ENCODE assay signal across 19 cellular contexts in the genomic region with DNA sequence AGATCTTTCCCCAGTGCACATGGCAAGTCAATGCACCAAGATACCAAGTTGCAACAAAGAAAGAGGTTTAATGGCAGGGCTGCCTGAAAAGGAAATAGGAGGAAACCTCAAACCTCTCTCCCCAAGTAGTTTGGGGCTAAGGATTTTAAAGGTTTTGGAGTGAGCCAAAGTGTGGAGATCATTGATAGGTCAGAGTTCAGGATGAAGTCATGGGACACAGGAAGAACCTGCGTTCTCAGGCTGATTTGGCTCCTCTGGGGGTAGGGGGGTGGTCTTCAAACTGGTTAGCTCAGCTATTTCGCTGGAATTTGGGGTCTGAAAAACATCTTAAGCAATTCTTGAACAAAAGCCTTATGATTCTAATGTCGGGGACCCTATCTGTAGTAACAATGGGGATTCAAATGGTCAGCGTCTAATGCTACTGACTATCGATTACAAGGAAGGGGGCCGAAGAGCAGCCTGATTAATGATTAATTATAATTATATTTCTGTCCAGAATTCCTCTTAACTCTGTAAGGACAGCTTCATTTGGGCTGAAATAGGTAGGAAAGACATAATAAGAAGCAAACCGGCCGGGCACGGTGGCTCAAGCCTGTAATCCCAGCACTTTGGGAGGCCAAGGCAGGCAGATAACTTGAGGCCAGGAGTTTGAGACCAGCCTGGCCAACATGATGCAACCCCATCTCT. TPM values are rescaled to one million over a fixed set of nuclear protein-coding genes. Genes with fewer than 3 reads are reported as not detected.
DNase-seq lines count a peak whose midpoint lies in the region; ATAC-seq, FAIRE-seq and TF ChIP-seq lines count a peak whose summit lies in the region.
"Had no signal": no experiment of that assay in that cellular context is flagged by ENCODE, and none has a peak within 500 bp of the region (broad histone marks: within the 10 kb centered on the region; RNA-seq: fewer than 3 reads in every experiment).

No MANE protein-coding gene starts in this region.

- TF ChIP-seq POLR2A in H1 (IDR thresholded peaks at IDR 0.05; ENCODE audit: control extremely low read depth in 1 of 2, low read depth in 2 of 2, low read length in 2 of 2) = no peak

- H2BK12ac ChIP-seq in H9 (ENCODE audit: insufficient read length, low read depth, low read length) = no peak overlapping the region
- H2BK12ac ChIP-seq in H1 (ENCODE audit: low read depth, low read length) = no peak overlapping the region

- H2AK5ac ChIP-seq in H9 (ENCODE audit: insufficient read length, low read length) (no peak overlapping the region), H1 (ENCODE audit: low read depth, low read length) (no peak overlapping the region)

- H4K8ac ChIP-seq in H9 (replicated peaks; ENCODE audit: insufficient read length, low read depth, low read length) (no peak overlapping the region), H1 (ENCODE audit: extremely low read depth, insufficient read depth, low read length) (no peak overlapping the region)

- no peak for TF ChIP-seq CTCF in H9 (conservative IDR thresholded peaks at IDR 0.05)
- no peak for TF ChIP-seq CTCF in H1 (IDR thresholded peaks at IDR 0.05; ENCODE audit: control extremely low read depth in 1 of 3, insufficient read depth in 1 of 3, low read depth in 1 of 3, low read length in 3 of 3)
- no peak for TF ChIP-seq CTCF in neural progenitor cell (IDR thresholded peaks at IDR 0.05)

- DNase-seq in H9 = no peak
- no peak for DNase-seq in H1 (ENCODE audit: low read depth in 1 of 2, low spot score in 2 of 2)
- no peak for DNase-seq in neural progenitor cell (ENCODE audit: low spot score)
- no peak for DNase-seq in NCI-H2196 (lab: John Stamatoyannopoulos, UW; ENCODE audit: unreplicated experiment)
- no peak for DNase-seq in stimulated activated CD8-positive, alpha-beta memory T cell treated with anti-CD3 and anti-CD28 coated beads, Interleukin-4, amount 100 ng/mL, for 48 hours
- no peak for DNase-seq in NCI-H2171 treated with DMSO at 0.1 percent for 48 hours (lab: John Stamatoyannopoulos, UW)
- DNase-seq: Caco-2; CD4-positive, alpha-beta T cell; HFFc6 had no signal

- H3K4me3 ChIP-seq in BLaER1 treated with 17β-estradiol and CSF1 and Interleukin-3, amounts not matched to agents 10 nM and 100 nM = no peak overlapping the region
- H3K4me3 ChIP-seq in H1 (ENCODE audit: extremely low read depth in 1 of 4, insufficient read depth in 2 of 4, low read depth in 3 of 4, low read length in 4 of 4) (no peak overlapping the region), neural progenitor cell (no peak overlapping the region)

- H3K27me3 ChIP-seq in BLaER1 treated with 17β-estradiol and CSF1 and Interleukin-3, amounts not matched to agents 10 nM and 100 nM = 0 out of 22 replicates have a peak, but pooled peaks cover 0 to 3% (median 0%) of the 10 kb centered on the region in 11 experiments
- H3K27me3 ChIP-seq in H9 (ENCODE audit: insufficient read depth, low read length) = no peaks in the 10 kb centered on the region
- H3K27me3 ChIP-seq in H1 (replicated peaks in 1 of 4; ENCODE audit: control insufficient read depth in 3 of 4, extremely low read depth in 1 of 4, insufficient read depth in 3 of 4, low read length in 3 of 4) = no peaks in the 10 kb centered on the region
- H3K27me3 ChIP-seq in neural progenitor cell = no peaks in the 10 kb centered on the region

- H2BK20ac ChIP-seq in H9 (ENCODE audit: low read depth, low read length, poor library complexity, severe bottlenecking) = no peak overlapping the region
- no peak overlapping the region for H2BK20ac ChIP-seq in H1 (ENCODE audit: low read length)

- H3K27ac ChIP-seq in BLaER1 treated with 17β-estradiol and CSF1 and Interleukin-3, amounts not matched to agents 10 nM and 100 nM = 0 out of 22 replicates have a peak overlapping the region, but pooled peaks of 1 of the 11 experiments have one; percentile 1
- H3K27ac ChIP-seq in H9 (ENCODE audit: insufficient read length, low read depth, low read length) = no peak overlapping the region
- H3K27ac ChIP-seq in H1 (ENCODE audit: low read depth, low read length) = no peak overlapping the region
- H3K27ac ChIP-seq in neural progenitor cell = no peak overlapping the region
- H3K27ac ChIP-seq: C4-2B had no signal

- H3K9me3 ChIP-seq in BLaER1 treated with 17β-estradiol and CSF1 and Interleukin-3, amounts not matched to agents 10 nM and 100 nM (replicated peaks in 1 of 11) = no peaks in the 10 kb centered on the region
- H3K9me3 ChIP-seq in H9 (ENCODE audit: control insufficient read depth, low read depth, low read length) (no peaks in the 10 kb centered on the region), H1 (ENCODE audit: insufficient read depth in 2 of 2, low read depth in 1 of 2, low read length in 1 of 2) (no peaks in the 10 kb centered on the region), neural progenitor cell (ENCODE audit: low read depth) (no peaks in the 10 kb centered on the region)
- H3K9me3 ChIP-seq: Caco-2 had no signal

- H3K56ac ChIP-seq in H9 (ENCODE audit: insufficient read length, low read depth, low read length) (no peak overlapping the region), H1 (replicated peaks; ENCODE audit: insufficient read length, low read depth, low read length) (no peak overlapping the region)

- no peaks in the 10 kb centered on the region for H3F3A ChIP-seq in neural progenitor cell (ENCODE audit: low read depth)

- H4K5ac ChIP-seq in H9 (ENCODE audit: insufficient read length, low read depth, low read length) (no peak overlapping the region), H1 (ENCODE audit: insufficient read length, low read depth, low read length) (no peak overlapping the region)

- no peak for TF ChIP-seq RAD21 in H1 (IDR thresholded peaks at IDR 0.05 in 1 of 2, conservative IDR thresholded peaks at IDR 0.05 in 1 of 2; ENCODE audit: low read depth in 2 of 2, low read length in 2 of 2)

- H3K4me2 ChIP-seq in BLaER1 treated with 17β-estradiol and CSF1 and Interleukin-3, amounts not matched to agents 10 nM and 100 nM = peak overlapping the region; percentile 10 to 58 (median 46); a peak in 15 of 22 replicates
- H3K4me2 ChIP-seq in H9 (ENCODE audit: insufficient read depth, insufficient read length, low read length) (no peak overlapping the region), H1 (ENCODE audit: insufficient read depth in 1 of 2, low read depth in 2 of 2, low read length in 2 of 2) (no peak overlapping the region), neural progenitor cell (no peak overlapping the region)

- H2BK5ac ChIP-seq in H9 (ENCODE audit: insufficient read length, low read length) (no peak overlapping the region), H1 (ENCODE audit: low read depth, low read length) (no peak overlapping the region)

- POLR2A ChIA-PET in H1 (lab: Charles Lee; ENCODE audit: partially characterized antibody) = no interaction called here

- H3K4me1 Mint-ChIP-seq in H9 = no peaks in the 10 kb centered on the region
- H3K4me1 Mint-ChIP-seq in neural progenitor cell = peaks cover 10% of the 10 kb centered on the region

- no peak overlapping the region for H3K9ac ChIP-seq in BLaER1 treated with 17β-estradiol and CSF1 and Interleukin-3, amounts not matched to agents 10 nM and 100 nM
- H3K9ac ChIP-seq in H9 (ENCODE audit: extremely low read depth, insufficient read length, low read length) = no peak overlapping the region
- H3K9ac ChIP-seq in H1 (replicated peaks in 1 of 4; ENCODE audit: extremely low read depth in 1 of 4, low read depth in 3 of 4, low read length in 3 of 4) = no peak overlapping the region
- no peak overlapping the region for H3K9ac ChIP-seq in neural progenitor cell

- ATAC-seq in HG02678 (IDR thresholded peaks at IDR 0.05; ENCODE audit: unreplicated experiment) = no peak
- ATAC-seq: HCT116 had no signal

- H4K91ac ChIP-seq in H9 (ENCODE audit: insufficient read length, low read depth, low read length) (no peak overlapping the region), H1 (replicated peaks; ENCODE audit: insufficient read length, low read length) (no peak overlapping the region)

- H2BK15ac ChIP-seq in H9 (ENCODE audit: low read depth, low read length) (no peak overlapping the region), H1 (ENCODE audit: low read length) (no peak overlapping the region)

- H3K23ac ChIP-seq in H9 (ENCODE audit: insufficient read length, low read depth, low read length) (no peak overlapping the region), H1 (ENCODE audit: insufficient read length) (no peak overlapping the region)

- H3K18ac ChIP-seq in H9 (ENCODE audit: insufficient read length, low read depth, low read length) (no peak overlapping the region), H1 (ENCODE audit: extremely low read depth, low read length) (no peak overlapping the region)

- no peaks in the 10 kb centered on the region for H4K20me1 ChIP-seq in BLaER1 treated with 17β-estradiol and CSF1 and Interleukin-3, amounts not matched to agents 10 nM and 100 nM
- H4K20me1 ChIP-seq in H9 (ENCODE audit: control insufficient read depth, insufficient read depth, insufficient read length) (no peaks in the 10 kb centered on the region), H1 (replicated peaks in 1 of 2; ENCODE audit: control insufficient read depth in 1 of 2, insufficient read depth in 2 of 2, low read length in 2 of 2) (no peaks in the 10 kb centered on the region), neural progenitor cell (ENCODE audit: low read depth) (no peaks in the 10 kb centered on the region)

- TF ChIP-seq EP300 in H1 (IDR thresholded peaks at IDR 0.05; ENCODE audit: borderline replicate concordance in 1 of 2, low read depth in 2 of 2, low read length in 2 of 2) = no peak

- H3K27me3 Mint-ChIP-seq in H9 (ENCODE audit: low read depth) = no peaks in the 10 kb centered on the region
- H3K27me3 Mint-ChIP-seq in neural progenitor cell (ENCODE audit: insufficient read depth, low read depth) = no peaks in the 10 kb centered on the region
- H3K27me3 Mint-ChIP-seq: CD4-positive, alpha-beta T cell had no signal

- peaks cover 0 to 2% (median 0%) of the 10 kb centered on the region in 3 experiments; a peak in 1 of 7 replicates for H3K36me3 Mint-ChIP-seq in H9 (ENCODE audit: insufficient read depth in 1 of 3, low read depth in 3 of 3)
- no peaks in the 10 kb centered on the region for H3K36me3 Mint-ChIP-seq in neural progenitor cell

- no peaks in the 10 kb centered on the region for H3K36me3 ChIP-seq in BLaER1 treated with 17β-estradiol and CSF1 and Interleukin-3, amounts not matched to agents 10 nM and 100 nM
- H3K36me3 ChIP-seq in H1 (ENCODE audit: control insufficient read depth in 2 of 4, insufficient read depth in 4 of 4, low read length in 3 of 4) = no peaks in the 10 kb centered on the region
- no peaks in the 10 kb centered on the region for H3K36me3 ChIP-seq in neural progenitor cell

- H3K9me3 Mint-ChIP-seq in H9 (no peaks in the 10 kb centered on the region; a peak in 1 of 5 replicates), neural progenitor cell (no peaks in the 10 kb centered on the region)
- H3K9me3 Mint-ChIP-seq: CD4-positive, alpha-beta T cell had no signal

- no CpG with 5 or more reads among the region's 9 CpGs for WGBS in H9 (ENCODE audit: extremely low coverage, insufficient read length, low lambda C conversion rate)
- 84% methylated on average over 9 of the region's 9 CpGs; no CpG with 5 or more reads in 1 of the 2 experiments for WGBS in H1 (ENCODE audit: extremely low coverage in 1 of 2, insufficient coverage in 1 of 2, insufficient read length in 1 of 2, insufficient replicate concordance in 2 of 2, low coverage in 1 of 2, low lambda C conversion rate in 2 of 2, missing lambda C conversion rate in 1 of 2), 2 experiments

- CTCF ChIA-PET in H1 (lab: Charles Lee; ENCODE audit: partially characterized antibody) = interaction anchor here (1.2 to 1.6 kb wide), 3 partner anchors 9 to 37 kb away, joined by 3 to 10 read pairs (median 8); no protein-coding TSS in a partner anchor

- H2BK120ac ChIP-seq in H9 (ENCODE audit: low read depth, low read length, poor library complexity, severe bottlenecking) (no peak overlapping the region), H1 (replicated peaks; ENCODE audit: low read depth, low read length) (no peak overlapping the region)

- H2AFZ ChIP-seq in H9 (ENCODE audit: low read length) = peak overlapping the region; percentile 6
- H2AFZ ChIP-seq in H1 (ENCODE audit: low read length) = peak overlapping the region; percentile 58
- peak overlapping the region; percentile 93 for H2AFZ ChIP-seq in neural progenitor cell (replicated peaks)

- H3K79me2 ChIP-seq in H9 (ENCODE audit: insufficient read depth, low read length) (no peaks in the 10 kb centered on the region), H1 (ENCODE audit: control insufficient read depth in 1 of 2, insufficient read depth in 2 of 2, low read length in 2 of 2) (no peaks in the 10 kb centered on the region), neural progenitor cell (ENCODE audit: low read depth) (no peaks in the 10 kb centered on the region)

- no peak for FAIRE-seq in H1 (lab: Jason Lieb, UNC)
- FAIRE-seq: D721Med, G401.6, GM12891, H54 had no signal

- H3K4me3 Mint-ChIP-seq in H9 (no peak overlapping the region), neural progenitor cell (no peak overlapping the region)
- H3K4me3 Mint-ChIP-seq: B cell; CD4-positive, alpha-beta T cell; HFFc6 had no signal

- no peaks in the 10 kb centered on the region for H3K79me1 ChIP-seq in H9 (ENCODE audit: insufficient read depth, low read depth, low read length, poor library complexity, severe bottlenecking)
- H3K79me1 ChIP-seq in H1 (ENCODE audit: low read depth, low read length) = no peaks in the 10 kb centered on the region

- peaks cover 55 to 73% (median 67%) of the 10 kb centered on the region in 10 experiments for H3K4me1 ChIP-seq in BLaER1 treated with 17β-estradiol and CSF1 and Interleukin-3, amounts not matched to agents 10 nM and 100 nM
- H3K4me1 ChIP-seq in H9 (ENCODE audit: insufficient read depth, low read length) (no peaks in the 10 kb centered on the region), H1 (replicated peaks in 1 of 4; ENCODE audit: control insufficient read depth in 3 of 4, insufficient read depth in 4 of 4, low read length in 3 of 4) (no peaks in the 10 kb centered on the region), neural progenitor cell (no peaks in the 10 kb centered on the region)
- H3K4me1 ChIP-seq: Caco-2 had no signal

- H3K14ac ChIP-seq in H9 (ENCODE audit: insufficient read depth, low read length) = no peak overlapping the region
- H3K14ac ChIP-seq in H1 (ENCODE audit: insufficient read length) = no peak overlapping the region

- no peak overlapping the region for H3K4ac ChIP-seq in H9 (ENCODE audit: low read depth, low read length)
- H3K4ac ChIP-seq in H1 (replicated peaks; ENCODE audit: insufficient read length, low read depth, low read length) = no peak overlapping the region

- H3K23me2 ChIP-seq in H9 (ENCODE audit: insufficient read length, low read depth, low read length, poor library complexity, severe bottlenecking) (no peaks in the 10 kb centered on the region), H1 (ENCODE audit: low read depth, low read length) (no peaks in the 10 kb centered on the region)

- H3K27ac Mint-ChIP-seq in H9 = no peak overlapping the region; a peak in 1 of 7 replicates
- no peak overlapping the region for H3K27ac Mint-ChIP-seq in neural progenitor cell
- H3K27ac Mint-ChIP-seq: B cell; CD4-positive, alpha-beta T cell; HFFc6 had no signal

- no peak overlapping the region for H3T11ph ChIP-seq in H9 (ENCODE audit: low read length)

RNA-seq across cellular contexts. Expression of a gene that starts 31.4 kb away (rescaled TPM):
- 0.22 TPM in 1 of 2 replicates, not detected in the other for total RNA-seq in H9 (2021)
- total RNA-seq in H1 (2021; fragmentation: NEBNext Ultra II Directional; extraction: Animal tissue kit (Norgen Biotek cat#: 25700)) = not detected in 2 replicates
- polyA plus RNA-seq in H1 (2011; rRNA removed) = not detected in 2 replicates
- polyA plus RNA-seq in H1 (2011; cell fraction: cytosol; rRNA removed) = not detected
- polyA plus RNA-seq in H1 (2011; cell fraction: nucleus; rRNA removed) = not detected
- 0.10 TPM in 1 of 4 replicates, not detected in the others for polyA plus RNA-seq in H1 (2012, experiment 1 of 2)
- polyA plus RNA-seq in H1 (2012, experiment 2 of 2) = not detected
- 0.08 TPM for polyA plus RNA-seq in H1 (2013, experiment 1 of 2)
- polyA plus RNA-seq in H1 (2013, experiment 2 of 2) = 0.07 TPM
- polyA minus RNA-seq in H1 (2011; rRNA and poly(A)+ RNA removed) = not detected in 2 replicates
- polyA minus RNA-seq in H1 (2011; cell fraction: cytosol; rRNA and poly(A)+ RNA removed) = not detected
- not detected for polyA minus RNA-seq in H1 (2011; cell fraction: nucleus; rRNA and poly(A)+ RNA removed)
- not detected in 2 replicates for total RNA-seq in neural progenitor cell (ENCODE audit: low replicate concordance)
- total RNA-seq: A172; Caco-2; CD4-positive, alpha-beta T cell; HFFc6 had no signal

RNA-seq across cellular contexts. Expression of a gene that starts 40.5 kb away (rescaled TPM):
- 0.18 TPM in 1 of 2 replicates, not detected in the other for total RNA-seq in H9 (2021)
- total RNA-seq in H1 (2021; fragmentation: NEBNext Ultra II Directional; extraction: Animal tissue kit (Norgen Biotek cat#: 25700)) = not detected in 2 replicates
- polyA plus RNA-seq in H1 (2011; rRNA removed) = 0.03 TPM in 1 of 2 replicates, not detected in the other
- polyA plus RNA-seq in H1 (2011; cell fraction: cytosol; rRNA removed) = not detected
- polyA plus RNA-seq in H1 (2011; cell fraction: nucleus; rRNA removed) = not detected
- not detected in 4 replicates for polyA plus RNA-seq in H1 (2012, experiment 1 of 2)
- not detected for polyA plus RNA-seq in H1 (2012, experiment 2 of 2)
- polyA plus RNA-seq in H1 (2013, experiment 1 of 2) = not detected
- polyA plus RNA-seq in H1 (2013, experiment 2 of 2) = not detected
- not detected in 2 replicates for polyA minus RNA-seq in H1 (2011; rRNA and poly(A)+ RNA removed)
- polyA minus RNA-seq in H1 (2011; cell fraction: cytosol; rRNA and poly(A)+ RNA removed) = not detected
- polyA minus RNA-seq in H1 (2011; cell fraction: nucleus; rRNA and poly(A)+ RNA removed) = not detected
- not detected in 2 replicates for total RNA-seq in neural progenitor cell (ENCODE audit: low replicate concordance)
- total RNA-seq: A172; B cell; Caco-2; CD4-positive, alpha-beta T cell; HFFc6 had no signal

Comparison
In these comparisons a context has a peak if more than half of its experiments do, and no peak if none do; other contexts are left out.
1. H3K4me2 ChIP-seq: peak in BLaER1 treated with 17β-estradiol and CSF1 and Interleukin-3, amounts not matched to agents 10 nM and 100 nM (11 of 11); none in H9 (single experiment), H1 (0 of 2) and neural progenitor cell (single experiment).
2. H2AFZ ChIP-seq: peak in every context shown above with its lines; median percentile 93 in neural progenitor cell; 58 in H1; 6 in H9.